Comparison of ENCODE assay signal across 17 cellular contexts in the genomic region with DNA sequence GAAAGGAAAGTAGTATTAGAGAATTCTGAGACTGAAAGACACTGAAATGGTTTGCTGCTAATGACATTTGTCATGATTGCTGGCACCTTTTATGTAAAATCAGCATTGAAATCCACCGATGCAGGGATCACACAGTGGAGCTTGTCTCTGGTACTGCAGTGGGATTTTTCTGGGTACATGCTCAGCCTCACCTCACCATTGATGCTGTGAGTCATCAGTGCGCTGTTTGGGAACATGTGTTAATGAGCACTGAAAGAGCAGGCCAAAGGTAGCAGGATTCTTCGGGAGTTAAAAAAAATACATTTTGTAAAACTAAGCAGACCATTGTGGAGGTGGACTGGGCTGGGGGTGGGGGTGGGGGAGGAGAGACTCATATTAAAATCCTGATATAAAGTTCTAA.
DNase-seq lines count a peak whose midpoint lies in the region; ATAC-seq and TF ChIP-seq lines count a peak whose summit lies in the region.
"Had no signal": no experiment of that assay in that cellular context is flagged by ENCODE, and none has a peak within 500 bp of the region (broad histone marks: within the 10 kb centered on the region; RNA-seq: fewer than 3 reads in every experiment).

No MANE protein-coding gene starts in this region.

- H3K79me2 ChIP-seq in GM23338 (replicated peaks; ENCODE audit: insufficient read depth): no peaks in the 10 kb centered on the region

- no peak overlapping the region for H3K27ac Mint-ChIP-seq in GM23338
- H3K27ac Mint-ChIP-seq: activated CD8-positive, alpha-beta memory T cell treated with anti-CD3 and anti-CD28 coated beads, Interleukin-2, amount 10 ng/mL, durations not matched to agents 7 days and 5 days; CD8-positive, alpha-beta T cell; H9; T-helper 2 cell treated with Interferon-gamma antibody and Interleukin-4, amounts not matched to agents 5 μg/mL and 100 μg/mL, for 36 hours had no signal

- H3K4me3 Mint-ChIP-seq in GM23338: no peak overlapping the region
- H3K4me3 Mint-ChIP-seq: activated CD8-positive, alpha-beta memory T cell treated with anti-CD3 and anti-CD28 coated beads, Interleukin-2, amount 10 ng/mL, durations not matched to agents 7 days and 5 days; CD8-positive, alpha-beta T cell; H9; T-helper 2 cell treated with Interferon-gamma antibody and Interleukin-4, amounts not matched to agents 5 μg/mL and 100 μg/mL, for 36 hours had no signal

- in situ Hi-C loops in ACHN (cut with HindIII; ENCODE audit: low pct_ligation_motif_present, low pct_unique_long_range_greater_than_20kb, low sequenced_read_pairs) (no loop called here), SK-MEL-5 (cut with HindIII; ENCODE audit: low pct_unique_long_range_greater_than_20kb, low sequenced_read_pairs) (no loop called here)

- no peaks in the 10 kb centered on the region for H3K36me3 ChIP-seq in GM23338 (ENCODE audit: insufficient read depth)
- H3K36me3 ChIP-seq in colonic mucosa: no peaks in the 10 kb centered on the region
- H3K36me3 ChIP-seq: stomach had no signal

- H3F3A ChIP-seq in GM23338 (replicated peaks; ENCODE audit: low read depth): no peaks in the 10 kb centered on the region

- H3K9me2 ChIP-seq in GM23338 (ENCODE audit: insufficient read depth): no peaks in the 10 kb centered on the region

- H3K36me3 Mint-ChIP-seq in GM23338 (ENCODE audit: low read depth): no peaks in the 10 kb centered on the region
- H3K36me3 Mint-ChIP-seq: activated CD8-positive, alpha-beta memory T cell treated with anti-CD3 and anti-CD28 coated beads, Interleukin-2, amount 10 ng/mL, durations not matched to agents 7 days and 5 days; CD8-positive, alpha-beta T cell had no signal

- no peak overlapping the region for H3K27ac ChIP-seq in foreskin keratinocyte
- no peak overlapping the region for H3K27ac ChIP-seq in GM23338 (ENCODE audit: low read depth)
- H3K27ac ChIP-seq in colonic mucosa: no peak overlapping the region
- H3K27ac ChIP-seq: stomach had no signal

- intact Hi-C loops in Right ventricle myocardium superior (cut with DNase I) (no loop called here), colonic mucosa (cut with DNase I) (no loop called here)

- H3K4me3 ChIP-seq in GM23338 (no peak overlapping the region), colonic mucosa (no peak overlapping the region)
- H3K4me3 ChIP-seq: stomach had no signal

- H3K4me1 ChIP-seq in foreskin keratinocyte: no peaks in the 10 kb centered on the region
- no peaks in the 10 kb centered on the region for H3K4me1 ChIP-seq in GM23338 (ENCODE audit: insufficient read depth)
- H3K4me1 ChIP-seq in colonic mucosa: no peaks in the 10 kb centered on the region
- H3K4me1 ChIP-seq: stomach had no signal

- peaks cover 1% of the 10 kb centered on the region for H3K27me3 Mint-ChIP-seq in GM23338 (ENCODE audit: insufficient read depth, low read depth, poor library complexity)

- DNase-seq in ACHN (peak; percentile 71), H4 (ENCODE audit: low spot score) (peak; percentile 85), SK-MEL-5 (ENCODE audit: low read depth, low spot score) (peak; percentile 20), foreskin keratinocyte (peak; percentile 36 to 58), NCI-H2107 (lab: John Stamatoyannopoulos, UW) (no peak), GM23338 (ENCODE audit: low spot score) (no peak), Right ventricle myocardium superior (no peak), colonic mucosa (no peak)
- DNase-seq: activated CD8-positive, alpha-beta memory T cell treated with anti-CD3 and anti-CD28 coated beads, Interleukin-2, amount 10 ng/mL, durations not matched to agents 7 days and 5 days; activated effector memory CD4-positive, alpha-beta T cell treated with Interleukin-2 at 50 U/mL for 16 hours; CD8-positive, alpha-beta T cell; H9; NCI-H2171 treated with DMSO at 0.1 percent for 48 hours; SHP77; stomach had no signal

- H3K27me3 ChIP-seq in foreskin keratinocyte (no peaks in the 10 kb centered on the region), GM23338 (ENCODE audit: insufficient read depth) (no peaks in the 10 kb centered on the region), colonic mucosa (peaks cover 3% of the 10 kb centered on the region)
- H3K27me3 ChIP-seq: stomach had no signal

- no peak overlapping the region for H2AFZ ChIP-seq in GM23338

- no peak overlapping the region for H3K4me2 ChIP-seq in GM23338

- no peaks in the 10 kb centered on the region for H4K20me1 ChIP-seq in GM23338 (replicated peaks; ENCODE audit: insufficient read depth)

- no peaks in the 10 kb centered on the region for H3K9me3 Mint-ChIP-seq in GM23338
- H3K9me3 Mint-ChIP-seq: CD8-positive, alpha-beta T cell; H9; T-helper 2 cell treated with Interferon-gamma antibody and Interleukin-4, amounts not matched to agents 5 μg/mL and 100 μg/mL, for 36 hours had no signal

- TF ChIP-seq CTCF in foreskin keratinocyte (conservative IDR thresholded peaks at IDR 0.05) (no peak), GM23338 (conservative IDR thresholded peaks at IDR 0.05; ENCODE audit: low read depth in 2 of 2) (no peak), colonic mucosa (IDR thresholded peaks at IDR 0.05) (no peak)

- no peaks in the 10 kb centered on the region for H3K4me1 Mint-ChIP-seq in GM23338
- H3K4me1 Mint-ChIP-seq: H9 had no signal

- H3K9ac ChIP-seq in colonic mucosa (ENCODE audit: low read depth in 2 of 2, low read length in 2 of 2): no peak overlapping the region

- ATAC-seq in foreskin keratinocyte (peak; percentile 92), GM23338 (no peak), Right ventricle myocardium superior (ENCODE audit: poor library complexity) (no peak)
- ATAC-seq: activated CD4-positive, CD25-positive, alpha-beta regulatory T cell treated with anti-CD3 and anti-CD28 coated beads, Interleukin-2, amount 50 U/mL, for 24 hours; activated CD8-positive, alpha-beta memory T cell treated with anti-CD3 and anti-CD28 coated beads, Interleukin-2, amount 10 ng/mL, durations not matched to agents 7 days and 5 days; CD8-positive, alpha-beta T cell had no signal

- H3K9me3 ChIP-seq in colonic mucosa: no peaks in the 10 kb centered on the region
- H3K9me3 ChIP-seq: stomach had no signal

TF ChIP-seq in GM23338, 12 proteins besides CTCF, POLR2A, EP300 and RAD21 (continues in another document):
- no peak for TF ChIP-seq EZH2 (IDR thresholded peaks at IDR 0.05; ENCODE audit: low read depth, unreplicated experiment)
- TF ChIP-seq JUNB (IDR thresholded peaks at IDR 0.05; ENCODE audit: unreplicated experiment): no peak
- no peak for TF ChIP-seq CREB1 (CRISPR knock-in tag; IDR thresholded peaks at IDR 0.05; ENCODE audit: low read depth)
- TF ChIP-seq EZH2phosphoT487 (IDR thresholded peaks at IDR 0.05; ENCODE audit: unreplicated experiment): no peak
- TF ChIP-seq ZNF114 (CRISPR knock-in tag; IDR thresholded peaks at IDR 0.05): no peak
- TF ChIP-seq, protein P1, sequence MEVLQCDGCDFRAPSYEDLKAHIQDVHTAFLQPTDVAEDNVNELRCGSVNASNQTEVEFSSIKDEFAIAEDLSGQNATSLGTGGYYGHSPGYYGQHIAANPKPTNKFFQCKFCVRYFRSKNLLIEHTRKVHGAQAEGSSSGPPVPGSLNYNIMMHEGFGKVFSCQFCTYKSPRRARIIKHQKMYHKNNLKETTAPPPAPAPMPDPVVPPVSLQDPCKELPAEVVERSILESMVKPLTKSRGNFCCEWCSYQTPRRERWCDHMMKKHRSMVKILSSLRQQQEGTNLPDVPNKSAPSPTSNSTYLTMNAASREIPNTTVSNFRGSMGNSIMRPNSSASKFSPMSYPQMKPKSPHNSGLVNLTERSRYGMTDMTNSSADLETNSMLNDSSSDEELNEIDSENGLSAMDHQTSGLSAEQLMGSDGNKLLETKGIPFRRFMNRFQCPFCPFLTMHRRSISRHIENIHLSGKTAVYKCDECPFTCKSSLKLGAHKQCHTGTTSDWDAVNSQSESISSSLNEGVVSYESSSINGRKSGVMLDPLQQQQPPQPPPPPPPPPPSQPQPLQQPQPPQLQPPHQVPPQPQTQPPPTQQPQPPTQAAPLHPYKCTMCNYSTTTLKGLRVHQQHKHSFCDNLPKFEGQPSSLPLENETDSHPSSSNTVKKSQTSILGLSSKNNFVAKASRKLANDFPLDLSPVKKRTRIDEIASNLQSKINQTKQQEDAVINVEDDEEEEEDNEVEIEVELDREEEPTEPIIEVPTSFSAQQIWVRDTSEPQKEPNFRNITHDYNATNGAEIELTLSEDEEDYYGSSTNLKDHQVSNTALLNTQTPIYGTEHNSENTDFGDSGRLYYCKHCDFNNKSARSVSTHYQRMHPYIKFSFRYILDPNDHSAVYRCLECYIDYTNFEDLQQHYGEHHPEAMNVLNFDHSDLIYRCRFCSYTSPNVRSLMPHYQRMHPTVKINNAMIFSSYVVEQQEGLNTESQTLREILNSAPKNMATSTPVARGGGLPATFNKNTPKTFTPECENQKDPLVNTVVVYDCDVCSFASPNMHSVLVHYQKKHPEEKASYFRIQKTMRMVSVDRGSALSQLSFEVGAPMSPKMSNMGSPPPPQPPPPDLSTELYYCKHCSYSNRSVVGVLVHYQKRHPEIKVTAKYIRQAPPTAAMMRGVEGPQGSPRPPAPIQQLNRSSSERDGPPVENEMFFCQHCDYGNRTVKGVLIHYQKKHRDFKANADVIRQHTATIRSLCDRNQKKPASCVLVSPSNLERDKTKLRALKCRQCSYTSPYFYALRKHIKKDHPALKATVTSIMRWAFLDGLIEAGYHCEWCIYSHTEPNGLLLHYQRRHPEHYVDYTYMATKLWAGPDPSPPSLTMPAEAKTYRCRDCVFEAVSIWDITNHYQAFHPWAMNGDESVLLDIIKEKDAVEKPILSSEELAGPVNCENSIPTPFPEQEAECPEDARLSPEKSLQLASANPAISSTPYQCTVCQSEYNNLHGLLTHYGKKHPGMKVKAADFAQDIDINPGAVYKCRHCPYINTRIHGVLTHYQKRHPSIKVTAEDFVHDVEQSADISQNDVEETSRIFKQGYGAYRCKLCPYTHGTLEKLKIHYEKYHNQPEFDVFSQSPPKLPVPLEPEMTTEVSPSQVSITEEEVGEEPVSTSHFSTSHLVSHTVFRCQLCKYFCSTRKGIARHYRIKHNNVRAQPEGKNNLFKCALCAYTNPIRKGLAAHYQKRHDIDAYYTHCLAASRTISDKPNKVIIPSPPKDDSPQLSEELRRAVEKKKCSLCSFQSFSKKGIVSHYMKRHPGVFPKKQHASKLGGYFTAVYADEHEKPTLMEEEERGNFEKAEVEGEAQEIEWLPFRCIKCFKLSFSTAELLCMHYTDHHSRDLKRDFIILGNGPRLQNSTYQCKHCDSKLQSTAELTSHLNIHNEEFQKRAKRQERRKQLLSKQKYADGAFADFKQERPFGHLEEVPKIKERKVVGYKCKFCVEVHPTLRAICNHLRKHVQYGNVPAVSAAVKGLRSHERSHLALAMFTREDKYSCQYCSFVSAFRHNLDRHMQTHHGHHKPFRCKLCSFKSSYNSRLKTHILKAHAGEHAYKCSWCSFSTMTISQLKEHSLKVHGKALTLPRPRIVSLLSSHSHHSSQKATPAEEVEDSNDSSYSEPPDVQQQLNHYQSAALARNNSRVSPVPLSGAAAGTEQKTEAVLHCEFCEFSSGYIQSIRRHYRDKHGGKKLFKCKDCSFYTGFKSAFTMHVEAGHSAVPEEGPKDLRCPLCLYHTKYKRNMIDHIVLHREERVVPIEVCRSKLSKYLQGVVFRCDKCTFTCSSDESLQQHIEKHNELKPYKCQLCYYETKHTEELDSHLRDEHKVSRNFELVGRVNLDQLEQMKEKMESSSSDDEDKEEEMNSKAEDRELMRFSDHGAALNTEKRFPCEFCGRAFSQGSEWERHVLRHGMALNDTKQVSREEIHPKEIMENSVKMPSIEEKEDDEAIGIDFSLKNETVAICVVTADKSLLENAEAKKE (CRISPR knock-in tag; IDR thresholded peaks at IDR 0.05): no peak

Comparison
In these comparisons a context has a peak if more than half of its experiments do, and no peak if none do; other contexts are left out.
1. DNase-seq: peak in ACHN (single experiment), H4 (single experiment), SK-MEL-5 (single experiment) and foreskin keratinocyte (2 of 2); none in NCI-H2107 (single experiment), GM23338 (single experiment), Right ventricle myocardium superior (single experiment) and colonic mucosa (single experiment).